In genomic region chr5:94690778-94691177, GRCh38 we compare ENCODE assay signal across 16 cellular contexts.
DNase-seq lines count a peak whose midpoint lies in the region; ATAC-seq and TF ChIP-seq lines count a peak whose summit lies in the region.
"Had no signal": no experiment of that assay in that cellular context is flagged by ENCODE, and none has a peak within 500 bp of the region (broad histone marks: within the 10 kb centered on the region; RNA-seq: fewer than 3 reads in every experiment).

No MANE protein-coding gene starts in this region.

- no peak for TF ChIP-seq CTCF in astrocyte of the spinal cord (IDR thresholded peaks at IDR 0.05; ENCODE audit: low read depth, low read length)
- no peak for TF ChIP-seq CTCF in neural progenitor cell (IDR thresholded peaks at IDR 0.05)
- no peak for TF ChIP-seq CTCF in testis (IDR thresholded peaks at IDR 0.05)

- peaks cover 49% of the 10 kb centered on the region for H3K4me1 Mint-ChIP-seq in neural progenitor cell

- H3K4me3 ChIP-seq in astrocyte of the spinal cord (ENCODE audit: low read depth, low read length) (no peak overlapping the region), neural progenitor cell (no peak overlapping the region), testis (no peak overlapping the region)
- H3K4me3 ChIP-seq: coronary artery, sigmoid colon had no signal

- H3K9me3 ChIP-seq in neural progenitor cell (ENCODE audit: low read depth), result no peaks in the 10 kb centered on the region
- H3K9me3 ChIP-seq in testis, result no peaks in the 10 kb centered on the region
- H3K9me3 ChIP-seq: sigmoid colon had no signal

- H3K4me1 ChIP-seq in neural progenitor cell, result no peaks in the 10 kb centered on the region
- H3K4me1 ChIP-seq in testis, result no peaks in the 10 kb centered on the region
- H3K4me1 ChIP-seq: sigmoid colon had no signal

- H3K27me3 Mint-ChIP-seq in neural progenitor cell (ENCODE audit: insufficient read depth, low read depth), result no peaks in the 10 kb centered on the region

- 67 to 70% methylated on average over 2 of the region's 2 CpGs for WGBS in testis, 2 donors

- H3K27me3 ChIP-seq in neural progenitor cell (no peaks in the 10 kb centered on the region), testis (no peaks in the 10 kb centered on the region)
- H3K27me3 ChIP-seq: sigmoid colon had no signal

- no peak for TF ChIP-seq POLR2A in testis (IDR thresholded peaks at IDR 0.05)

- DNase-seq in NCI-H1105 treated with DMSO at 0.1 percent for 48 hours (lab: John Stamatoyannopoulos, UW) (peak; percentile 6), NCI-H1105 (lab: John Stamatoyannopoulos, UW) (no peak), NCI-H2171 treated with DMSO at 0.1 percent for 48 hours (lab: John Stamatoyannopoulos, UW) (peak; percentile 64), astrocyte of the spinal cord (ENCODE audit: low read depth, low spot score) (peak; percentile 51), neural progenitor cell (ENCODE audit: low spot score) (no peak), testis (no peak)
- DNase-seq: activated effector memory CD4-positive, alpha-beta T cell treated with anti-CD3 and anti-CD28 coated beads, Interleukin-2, amount 50 U/mL, for 16 hours; amniotic stem cell; GOT3; sigmoid colon had no signal

- H3K4me2 ChIP-seq in neural progenitor cell, result no peak overlapping the region

- in situ Hi-C loops in astrocyte of the spinal cord (cut with HindIII; ENCODE audit: low sequenced_read_pairs), result no loop called here

- H3K36me3 Mint-ChIP-seq in neural progenitor cell, result peaks cover 8% of the 10 kb centered on the region

- no peak overlapping the region for H3K9ac ChIP-seq in neural progenitor cell

- H3K27ac ChIP-seq in neural progenitor cell, result no peak overlapping the region
- H3K27ac ChIP-seq in testis, result peak overlapping the region in 1 of 2 donors; percentile 4
- H3K27ac ChIP-seq: 22Rv1, C4-2B, coronary artery, epithelial cell of prostate, sigmoid colon had no signal

- H3K27ac Mint-ChIP-seq in neural progenitor cell, result peak overlapping the region; percentile 67

- intact Hi-C loops in testis (cut with DNase I; ENCODE audit: low total_unique reads), result no loop called here

- H2AFZ ChIP-seq in neural progenitor cell (replicated peaks), result no peak overlapping the region

- peak overlapping the region; percentile 76 for H3K4me3 Mint-ChIP-seq in neural progenitor cell

- no peaks in the 10 kb centered on the region for H3K9me3 Mint-ChIP-seq in neural progenitor cell

- H3K36me3 ChIP-seq in neural progenitor cell (peaks cover 10% of the 10 kb centered on the region), testis (ENCODE audit: low read depth, missing control alignments) (no peaks in the 10 kb centered on the region)
- H3K36me3 ChIP-seq: sigmoid colon had no signal

- ATAC-seq in HG03039 (IDR thresholded peaks at IDR 0.05; ENCODE audit: unreplicated experiment) (no peak), HG03354 (IDR thresholded peaks at IDR 0.05; ENCODE audit: poor library complexity, severe bottlenecking, unreplicated experiment) (no peak)

- no peaks in the 10 kb centered on the region for H3F3A ChIP-seq in neural progenitor cell (ENCODE audit: low read depth)

- no peaks in the 10 kb centered on the region for H4K20me1 ChIP-seq in neural progenitor cell (ENCODE audit: low read depth)

- H3K79me2 ChIP-seq in neural progenitor cell (ENCODE audit: low read depth), result no peaks in the 10 kb centered on the region

Comparison
In these comparisons a context has a peak if more than half of its experiments do, and no peak if none do; other contexts are left out.
1. DNase-seq: peak in NCI-H1105 treated with DMSO at 0.1 percent for 48 hours (single experiment), NCI-H2171 treated with DMSO at 0.1 percent for 48 hours (single experiment) and astrocyte of the spinal cord (single experiment); none in NCI-H1105 (single experiment), neural progenitor cell (single experiment) and testis (single experiment).